ENCODE assay signal across 1 cellular context in the genomic region with DNA sequence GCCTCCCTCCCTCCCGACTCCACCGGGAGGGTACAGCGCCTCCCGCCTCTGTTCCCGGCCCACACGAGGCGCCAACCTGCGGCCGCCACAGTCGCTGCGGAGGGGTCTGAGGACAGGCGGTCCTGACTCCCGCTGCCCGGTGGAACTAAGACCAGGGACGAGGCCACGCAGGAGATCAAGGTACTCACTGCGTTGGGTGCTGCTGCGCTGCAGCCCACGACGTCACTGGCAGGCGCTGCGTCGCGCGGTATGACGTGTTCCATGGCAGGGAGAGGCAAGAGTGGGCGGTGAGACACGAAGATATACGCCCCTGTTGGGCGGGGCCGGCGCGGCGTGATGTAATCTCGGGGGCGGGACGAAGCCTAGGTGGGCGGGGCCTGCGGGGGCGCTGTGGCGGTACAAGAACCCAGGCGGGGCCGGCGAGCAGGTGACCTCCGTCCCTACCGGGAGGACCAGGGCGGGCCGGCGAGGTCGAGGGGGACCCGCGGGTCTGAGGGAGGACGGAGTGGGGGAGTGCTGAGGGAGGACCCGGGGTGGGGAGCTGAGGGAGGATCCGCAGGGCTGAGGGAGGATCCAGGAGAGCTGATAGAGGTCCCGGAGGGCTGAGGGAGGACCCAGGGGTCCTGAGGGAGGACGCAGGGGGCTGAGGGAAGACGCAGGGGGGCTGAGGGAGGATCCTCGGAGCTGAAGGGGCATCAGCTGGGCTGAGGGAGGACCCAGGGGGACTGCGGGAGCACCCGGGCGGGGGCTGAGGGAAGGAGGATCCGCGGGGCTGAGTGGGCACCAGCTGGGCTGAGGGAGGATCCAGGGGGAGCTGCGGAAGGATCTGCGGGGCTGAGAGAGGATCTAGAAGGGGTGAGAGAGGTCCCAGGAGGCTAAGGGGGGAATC.
TF ChIP-seq lines count a peak whose summit lies in the region.

A gene (minus strand): TSS at position 227 of the 889 bp plus-strand sequence. CDS start 1,039 bp downstream, outside the sequence.

TF ChIP-seq in K562, 482 proteins besides CTCF, POLR2A, EP300 and RAD21 (continued from another document and continues in another):
- TF ChIP-seq GABPB2 (CRISPR knock-in tag; conservative IDR thresholded peaks at IDR 0.05) (no peak), ZNF408 (CRISPR knock-in tag; IDR thresholded peaks at IDR 0.05; ENCODE audit: low read depth) (no peak), MED1 (CRISPR knock-in tag; IDR thresholded peaks at IDR 0.05; ENCODE audit: borderline replicate concordance) (no peak), ZFP36 (IDR thresholded peaks at IDR 0.05; ENCODE audit: low read depth, low read length, partially characterized antibody) (no peak), ZNF589 (CRISPR knock-in tag; IDR thresholded peaks at IDR 0.05; ENCODE audit: low read depth) (no peak), RUNX1 (IDR thresholded peaks at IDR 0.05; ENCODE audit: low read depth) (no peak), ZNF445 (CRISPR knock-in tag; IDR thresholded peaks at IDR 0.05; ENCODE audit: low read depth) (no peak), ZNF766 (CRISPR knock-in tag; conservative IDR thresholded peaks at IDR 0.05) (no peak), ZNF76 (CRISPR knock-in tag; IDR thresholded peaks at IDR 0.05; ENCODE audit: borderline replicate concordance) (no peak; the same call in 1 of the 2 replicates), ELF2 (CRISPR knock-in tag; IDR thresholded peaks at IDR 0.05) (no peak), CBX8 (IDR thresholded peaks at IDR 0.05; ENCODE audit: borderline replicate concordance, extremely low read depth, low read depth, low read length, poor library complexity, severe bottlenecking) (no peak), FOXA1 (IDR thresholded peaks at IDR 0.05; ENCODE audit: borderline replicate concordance) (no peak), ZKSCAN1 (IDR thresholded peaks at IDR 0.05; ENCODE audit: low read depth, low read length) (peak; percentile 85), SPI1 (IDR thresholded peaks at IDR 0.05; ENCODE audit: borderline replicate concordance, low read depth, low read length) (0 out of 2 replicates have a peak, but pooled peaks have one; percentile 1), HEY1 (CRISPR knock-in tag; IDR thresholded peaks at IDR 0.05; ENCODE audit: borderline replicate concordance) (no peak), YBX1 (IDR thresholded peaks at IDR 0.05) (no peak), PHTF2 (CRISPR knock-in tag; IDR thresholded peaks at IDR 0.05) (no peak), ZNF175 (CRISPR knock-in tag; IDR thresholded peaks at IDR 0.05; ENCODE audit: low read depth) (no peak), BDP1 (IDR thresholded peaks at IDR 0.05; ENCODE audit: insufficient read depth, insufficient read length) (no peak), KAT7 (CRISPR knock-in tag; IDR thresholded peaks at IDR 0.05; ENCODE audit: borderline replicate concordance) (no peak), RNF2 (IDR thresholded peaks at IDR 0.05) (no peak), ARID1B (IDR thresholded peaks at IDR 0.05) (no peak; the same call in 1 of the 2 replicates), MTA3 (IDR thresholded peaks at IDR 0.05; ENCODE audit: borderline replicate concordance) (peak; percentile 82; the same call in 1 of the 2 replicates), CBX5 (IDR thresholded peaks at IDR 0.05; ENCODE audit: borderline replicate concordance, low read depth) (no peak), STAG1 (CRISPR knock-in tag; IDR thresholded peaks at IDR 0.05; ENCODE audit: borderline replicate concordance) (0 out of 2 replicates have a peak, but pooled peaks have one; percentile 12), SMAD3 (CRISPR knock-in tag; conservative IDR thresholded peaks at IDR 0.05) (no peak), ZFP30 (CRISPR knock-in tag; IDR thresholded peaks at IDR 0.05; ENCODE audit: borderline replicate concordance) (no peak), CCAR2 (IDR thresholded peaks at IDR 0.05; ENCODE audit: low read depth, low read length) (no peak)
- TF ChIP-seq, protein P1, sequence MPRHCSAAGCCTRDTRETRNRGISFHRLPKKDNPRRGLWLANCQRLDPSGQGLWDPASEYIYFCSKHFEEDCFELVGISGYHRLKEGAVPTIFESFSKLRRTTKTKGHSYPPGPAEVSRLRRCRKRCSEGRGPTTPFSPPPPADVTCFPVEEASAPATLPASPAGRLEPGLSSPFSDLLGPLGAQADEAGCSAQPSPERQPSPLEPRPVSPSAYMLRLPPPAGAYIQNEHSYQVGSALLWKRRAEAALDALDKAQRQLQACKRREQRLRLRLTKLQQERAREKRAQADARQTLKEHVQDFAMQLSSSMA (CRISPR knock-in tag; IDR thresholded peaks at IDR 0.05) = no peak
- TF ChIP-seq, protein P2, sequence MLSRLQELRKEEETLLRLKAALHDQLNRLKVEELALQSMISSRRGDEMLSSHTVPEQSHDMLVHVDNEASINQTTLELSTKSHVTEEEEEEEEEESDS (CRISPR knock-in tag; IDR thresholded peaks at IDR 0.05) = no peak
- TF ChIP-seq, protein P3, sequence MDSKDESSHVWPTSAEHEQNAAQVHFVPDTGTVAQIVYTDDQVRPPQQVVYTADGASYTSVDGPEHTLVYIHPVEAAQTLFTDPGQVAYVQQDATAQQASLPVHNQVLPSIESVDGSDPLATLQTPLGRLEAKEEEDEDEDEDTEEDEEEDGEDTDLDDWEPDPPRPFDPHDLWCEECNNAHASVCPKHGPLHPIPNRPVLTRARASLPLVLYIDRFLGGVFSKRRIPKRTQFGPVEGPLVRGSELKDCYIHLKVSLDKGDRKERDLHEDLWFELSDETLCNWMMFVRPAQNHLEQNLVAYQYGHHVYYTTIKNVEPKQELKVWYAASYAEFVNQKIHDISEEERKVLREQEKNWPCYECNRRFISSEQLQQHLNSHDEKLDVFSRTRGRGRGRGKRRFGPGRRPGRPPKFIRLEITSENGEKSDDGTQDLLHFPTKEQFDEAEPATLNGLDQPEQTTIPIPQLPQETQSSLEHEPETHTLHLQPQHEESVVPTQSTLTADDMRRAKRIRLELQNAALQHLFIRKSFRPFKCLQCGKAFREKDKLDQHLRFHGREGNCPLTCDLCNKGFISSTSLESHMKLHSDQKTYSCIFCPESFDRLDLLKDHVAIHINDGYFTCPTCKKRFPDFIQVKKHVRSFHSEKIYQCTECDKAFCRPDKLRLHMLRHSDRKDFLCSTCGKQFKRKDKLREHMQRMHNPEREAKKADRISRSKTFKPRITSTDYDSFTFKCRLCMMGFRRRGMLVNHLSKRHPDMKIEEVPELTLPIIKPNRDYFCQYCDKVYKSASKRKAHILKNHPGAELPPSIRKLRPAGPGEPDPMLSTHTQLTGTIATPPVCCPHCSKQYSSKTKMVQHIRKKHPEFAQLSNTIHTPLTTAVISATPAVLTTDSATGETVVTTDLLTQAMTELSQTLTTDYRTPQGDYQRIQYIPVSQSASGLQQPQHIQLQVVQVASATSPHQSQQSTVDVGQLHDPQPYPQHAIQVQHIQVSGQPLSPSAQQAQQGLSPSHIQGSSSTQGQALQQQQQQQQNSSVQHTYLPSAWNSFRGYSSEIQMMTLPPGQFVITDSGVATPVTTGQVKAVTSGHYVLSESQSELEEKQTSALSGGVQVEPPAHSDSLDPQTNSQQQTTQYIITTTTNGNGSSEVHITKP (IDR thresholded peaks at IDR 0.05; ENCODE audit: partially characterized antibody) = peak; percentile 26
- TF ChIP-seq, protein P4, sequence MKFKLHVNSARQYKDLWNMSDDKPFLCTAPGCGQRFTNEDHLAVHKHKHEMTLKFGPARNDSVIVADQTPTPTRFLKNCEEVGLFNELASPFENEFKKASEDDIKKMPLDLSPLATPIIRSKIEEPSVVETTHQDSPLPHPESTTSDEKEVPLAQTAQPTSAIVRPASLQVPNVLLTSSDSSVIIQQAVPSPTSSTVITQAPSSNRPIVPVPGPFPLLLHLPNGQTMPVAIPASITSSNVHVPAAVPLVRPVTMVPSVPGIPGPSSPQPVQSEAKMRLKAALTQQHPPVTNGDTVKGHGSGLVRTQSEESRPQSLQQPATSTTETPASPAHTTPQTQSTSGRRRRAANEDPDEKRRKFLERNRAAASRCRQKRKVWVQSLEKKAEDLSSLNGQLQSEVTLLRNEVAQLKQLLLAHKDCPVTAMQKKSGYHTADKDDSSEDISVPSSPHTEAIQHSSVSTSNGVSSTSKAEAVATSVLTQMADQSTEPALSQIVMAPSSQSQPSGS (CRISPR knock-in tag; IDR thresholded peaks at IDR 0.05) = no peak; the same call in 1 of the 2 replicates
- TF ChIP-seq, protein P5, sequence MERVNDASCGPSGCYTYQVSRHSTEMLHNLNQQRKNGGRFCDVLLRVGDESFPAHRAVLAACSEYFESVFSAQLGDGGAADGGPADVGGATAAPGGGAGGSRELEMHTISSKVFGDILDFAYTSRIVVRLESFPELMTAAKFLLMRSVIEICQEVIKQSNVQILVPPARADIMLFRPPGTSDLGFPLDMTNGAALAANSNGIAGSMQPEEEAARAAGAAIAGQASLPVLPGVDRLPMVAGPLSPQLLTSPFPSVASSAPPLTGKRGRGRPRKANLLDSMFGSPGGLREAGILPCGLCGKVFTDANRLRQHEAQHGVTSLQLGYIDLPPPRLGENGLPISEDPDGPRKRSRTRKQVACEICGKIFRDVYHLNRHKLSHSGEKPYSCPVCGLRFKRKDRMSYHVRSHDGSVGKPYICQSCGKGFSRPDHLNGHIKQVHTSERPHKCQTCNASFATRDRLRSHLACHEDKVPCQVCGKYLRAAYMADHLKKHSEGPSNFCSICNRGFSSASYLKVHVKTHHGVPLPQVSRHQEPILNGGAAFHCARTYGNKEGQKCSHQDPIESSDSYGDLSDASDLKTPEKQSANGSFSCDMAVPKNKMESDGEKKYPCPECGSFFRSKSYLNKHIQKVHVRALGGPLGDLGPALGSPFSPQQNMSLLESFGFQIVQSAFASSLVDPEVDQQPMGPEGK (CRISPR knock-in tag; IDR thresholded peaks at IDR 0.05; ENCODE audit: borderline replicate concordance) = no peak
- TF ChIP-seq, protein P6, sequence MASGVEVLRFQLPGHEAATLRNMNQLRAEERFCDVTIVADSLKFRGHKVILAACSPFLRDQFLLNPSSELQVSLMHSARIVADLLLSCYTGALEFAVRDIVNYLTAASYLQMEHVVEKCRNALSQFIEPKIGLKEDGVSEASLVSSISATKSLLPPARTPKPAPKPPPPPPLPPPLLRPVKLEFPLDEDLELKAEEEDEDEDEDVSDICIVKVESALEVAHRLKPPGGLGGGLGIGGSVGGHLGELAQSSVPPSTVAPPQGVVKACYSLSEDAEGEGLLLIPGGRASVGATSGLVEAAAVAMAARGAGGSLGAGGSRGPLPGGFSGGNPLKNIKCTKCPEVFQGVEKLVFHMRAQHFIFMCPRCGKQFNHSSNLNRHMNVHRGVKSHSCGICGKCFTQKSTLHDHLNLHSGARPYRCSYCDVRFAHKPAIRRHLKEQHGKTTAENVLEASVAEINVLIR (CRISPR knock-in tag; IDR thresholded peaks at IDR 0.05) = peak; percentile 100
- TF ChIP-seq, protein P7, sequence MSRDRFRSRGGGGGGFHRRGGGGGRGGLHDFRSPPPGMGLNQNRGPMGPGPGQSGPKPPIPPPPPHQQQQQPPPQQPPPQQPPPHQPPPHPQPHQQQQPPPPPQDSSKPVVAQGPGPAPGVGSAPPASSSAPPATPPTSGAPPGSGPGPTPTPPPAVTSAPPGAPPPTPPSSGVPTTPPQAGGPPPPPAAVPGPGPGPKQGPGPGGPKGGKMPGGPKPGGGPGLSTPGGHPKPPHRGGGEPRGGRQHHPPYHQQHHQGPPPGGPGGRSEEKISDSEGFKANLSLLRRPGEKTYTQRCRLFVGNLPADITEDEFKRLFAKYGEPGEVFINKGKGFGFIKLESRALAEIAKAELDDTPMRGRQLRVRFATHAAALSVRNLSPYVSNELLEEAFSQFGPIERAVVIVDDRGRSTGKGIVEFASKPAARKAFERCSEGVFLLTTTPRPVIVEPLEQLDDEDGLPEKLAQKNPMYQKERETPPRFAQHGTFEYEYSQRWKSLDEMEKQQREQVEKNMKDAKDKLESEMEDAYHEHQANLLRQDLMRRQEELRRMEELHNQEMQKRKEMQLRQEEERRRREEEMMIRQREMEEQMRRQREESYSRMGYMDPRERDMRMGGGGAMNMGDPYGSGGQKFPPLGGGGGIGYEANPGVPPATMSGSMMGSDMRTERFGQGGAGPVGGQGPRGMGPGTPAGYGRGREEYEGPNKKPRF (IDR thresholded peaks at IDR 0.05; ENCODE audit: low read depth, low read length) = no peak
- TF ChIP-seq, protein P8, sequence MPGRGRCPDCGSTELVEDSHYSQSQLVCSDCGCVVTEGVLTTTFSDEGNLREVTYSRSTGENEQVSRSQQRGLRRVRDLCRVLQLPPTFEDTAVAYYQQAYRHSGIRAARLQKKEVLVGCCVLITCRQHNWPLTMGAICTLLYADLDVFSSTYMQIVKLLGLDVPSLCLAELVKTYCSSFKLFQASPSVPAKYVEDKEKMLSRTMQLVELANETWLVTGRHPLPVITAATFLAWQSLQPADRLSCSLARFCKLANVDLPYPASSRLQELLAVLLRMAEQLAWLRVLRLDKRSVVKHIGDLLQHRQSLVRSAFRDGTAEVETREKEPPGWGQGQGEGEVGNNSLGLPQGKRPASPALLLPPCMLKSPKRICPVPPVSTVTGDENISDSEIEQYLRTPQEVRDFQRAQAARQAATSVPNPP (IDR thresholded peaks at IDR 0.05; ENCODE audit: borderline replicate concordance, insufficient read depth, insufficient read length) = no peak
- TF ChIP-seq, protein P9, sequence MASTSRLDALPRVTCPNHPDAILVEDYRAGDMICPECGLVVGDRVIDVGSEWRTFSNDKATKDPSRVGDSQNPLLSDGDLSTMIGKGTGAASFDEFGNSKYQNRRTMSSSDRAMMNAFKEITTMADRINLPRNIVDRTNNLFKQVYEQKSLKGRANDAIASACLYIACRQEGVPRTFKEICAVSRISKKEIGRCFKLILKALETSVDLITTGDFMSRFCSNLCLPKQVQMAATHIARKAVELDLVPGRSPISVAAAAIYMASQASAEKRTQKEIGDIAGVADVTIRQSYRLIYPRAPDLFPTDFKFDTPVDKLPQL (IDR thresholded peaks at IDR 0.05; ENCODE audit: extremely low read depth, insufficient read length) = no peak
- TF ChIP-seq, protein P10, sequence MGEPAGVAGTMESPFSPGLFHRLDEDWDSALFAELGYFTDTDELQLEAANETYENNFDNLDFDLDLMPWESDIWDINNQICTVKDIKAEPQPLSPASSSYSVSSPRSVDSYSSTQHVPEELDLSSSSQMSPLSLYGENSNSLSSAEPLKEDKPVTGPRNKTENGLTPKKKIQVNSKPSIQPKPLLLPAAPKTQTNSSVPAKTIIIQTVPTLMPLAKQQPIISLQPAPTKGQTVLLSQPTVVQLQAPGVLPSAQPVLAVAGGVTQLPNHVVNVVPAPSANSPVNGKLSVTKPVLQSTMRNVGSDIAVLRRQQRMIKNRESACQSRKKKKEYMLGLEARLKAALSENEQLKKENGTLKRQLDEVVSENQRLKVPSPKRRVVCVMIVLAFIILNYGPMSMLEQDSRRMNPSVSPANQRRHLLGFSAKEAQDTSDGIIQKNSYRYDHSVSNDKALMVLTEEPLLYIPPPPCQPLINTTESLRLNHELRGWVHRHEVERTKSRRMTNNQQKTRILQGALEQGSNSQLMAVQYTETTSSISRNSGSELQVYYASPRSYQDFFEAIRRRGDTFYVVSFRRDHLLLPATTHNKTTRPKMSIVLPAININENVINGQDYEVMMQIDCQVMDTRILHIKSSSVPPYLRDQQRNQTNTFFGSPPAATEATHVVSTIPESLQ (CRISPR knock-in tag; IDR thresholded peaks at IDR 0.05) = no peak
- TF ChIP-seq, protein P11, sequence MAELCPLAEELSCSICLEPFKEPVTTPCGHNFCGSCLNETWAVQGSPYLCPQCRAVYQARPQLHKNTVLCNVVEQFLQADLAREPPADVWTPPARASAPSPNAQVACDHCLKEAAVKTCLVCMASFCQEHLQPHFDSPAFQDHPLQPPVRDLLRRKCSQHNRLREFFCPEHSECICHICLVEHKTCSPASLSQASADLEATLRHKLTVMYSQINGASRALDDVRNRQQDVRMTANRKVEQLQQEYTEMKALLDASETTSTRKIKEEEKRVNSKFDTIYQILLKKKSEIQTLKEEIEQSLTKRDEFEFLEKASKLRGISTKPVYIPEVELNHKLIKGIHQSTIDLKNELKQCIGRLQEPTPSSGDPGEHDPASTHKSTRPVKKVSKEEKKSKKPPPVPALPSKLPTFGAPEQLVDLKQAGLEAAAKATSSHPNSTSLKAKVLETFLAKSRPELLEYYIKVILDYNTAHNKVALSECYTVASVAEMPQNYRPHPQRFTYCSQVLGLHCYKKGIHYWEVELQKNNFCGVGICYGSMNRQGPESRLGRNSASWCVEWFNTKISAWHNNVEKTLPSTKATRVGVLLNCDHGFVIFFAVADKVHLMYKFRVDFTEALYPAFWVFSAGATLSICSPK (IDR thresholded peaks at IDR 0.05; ENCODE audit: borderline replicate concordance) = no peak
